In the genomic region with DNA sequence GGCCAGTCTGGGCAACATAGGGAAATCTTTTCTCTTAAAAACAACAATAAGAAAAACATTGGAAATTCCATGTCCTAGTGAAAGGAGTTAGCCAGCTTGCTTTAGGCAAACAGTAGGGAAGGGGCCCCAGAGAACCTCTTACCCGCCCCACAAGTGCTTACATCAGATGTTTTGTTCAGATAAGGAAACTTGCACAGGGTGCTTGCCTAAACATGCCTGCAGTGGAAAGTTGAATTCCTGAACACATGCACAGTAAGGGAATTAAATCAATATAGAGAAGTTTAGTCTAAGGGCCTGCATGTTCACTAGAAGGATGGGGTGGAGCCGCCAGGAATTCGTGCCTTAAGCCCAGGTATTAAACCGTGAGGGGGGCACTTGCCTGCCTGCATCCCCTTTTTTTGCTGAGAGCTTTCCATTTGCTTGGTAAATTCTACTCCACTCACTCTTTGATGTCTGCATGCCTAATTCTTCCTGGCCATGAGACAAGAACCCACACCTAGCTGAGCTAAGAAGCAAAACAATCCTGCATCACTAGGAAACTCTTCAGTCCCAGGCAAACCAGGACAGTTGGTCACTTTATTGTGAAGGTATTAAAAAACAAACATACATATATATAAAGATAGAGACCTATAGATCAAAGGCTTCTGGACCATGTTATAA, we compare ENCODE assay signal across 16 cellular contexts.
"Had no signal": no experiment of that assay in that cellular context is flagged by ENCODE, and none has a peak within 500 bp of the region (broad histone marks: within the 10 kb centered on the region; RNA-seq: fewer than 3 reads in every experiment).

No MANE protein-coding gene starts in this region.

- FAIRE-seq: colon, islet of Langerhans, pancreas had no signal

- H3K36me3 ChIP-seq: gastrocnemius medialis, heart right ventricle, pancreas, sigmoid colon, upper lobe of right lung had no signal

- H3K27me3 ChIP-seq: gastrocnemius medialis, heart right ventricle, sigmoid colon, upper lobe of right lung had no signal

- H3K27ac Mint-ChIP-seq: activated CD8-positive, alpha-beta T cell treated with anti-CD3 and anti-CD28 coated beads for 36 hours; naive thymus-derived CD4-positive, alpha-beta T cell; stimulated activated naive CD8-positive, alpha-beta T cell treated with anti-CD3 and anti-CD28 coated beads, Interleukin-15, amount 100 ng/mL, for 72 hours had no signal

- H3K4me1 ChIP-seq: gastrocnemius medialis, heart right ventricle, pancreas, sigmoid colon, upper lobe of right lung had no signal

- ATAC-seq: activated CD8-positive, alpha-beta T cell treated with anti-CD3 and anti-CD28 coated beads for 36 hours; activated T-cell treated with anti-CD3 and anti-CD28 coated beads, Interleukin-2, amount 50 U/mL, for 4 hours; gastrocnemius medialis; heart right ventricle; mucosa of descending colon; naive thymus-derived CD4-positive, alpha-beta T cell; pancreas; stimulated activated naive CD8-positive, alpha-beta T cell treated with anti-CD3 and anti-CD28 coated beads, Interleukin-15, amount 100 ng/mL, for 72 hours; upper lobe of right lung had no signal

- H3K9me3 Mint-ChIP-seq: activated CD8-positive, alpha-beta T cell treated with anti-CD3 and anti-CD28 coated beads for 36 hours had no signal

- H3K27ac ChIP-seq: gastrocnemius medialis, heart right ventricle, pancreas, sigmoid colon, upper lobe of right lung had no signal

- H3K4me3 Mint-ChIP-seq: activated CD8-positive, alpha-beta T cell treated with anti-CD3 and anti-CD28 coated beads for 36 hours; activated T-cell treated with anti-CD3 and anti-CD28 coated beads, Interleukin-2, amount 50 U/mL, for 4 hours; naive thymus-derived CD4-positive, alpha-beta T cell; stimulated activated naive CD8-positive, alpha-beta T cell treated with anti-CD3 and anti-CD28 coated beads, Interleukin-15, amount 100 ng/mL, for 72 hours had no signal

- DNase-seq: activated CD4-positive, alpha-beta T cell treated with anti-CD3 and anti-CD28 coated beads for 48 hours; activated CD8-positive, alpha-beta T cell treated with anti-CD3 and anti-CD28 coated beads for 36 hours; activated effector memory CD4-positive, alpha-beta T cell treated with Interleukin-2 at 50 U/mL for 16 hours; activated naive CD4-positive, alpha-beta T cell treated with anti-CD3 and anti-CD28 coated beads, Interleukin-2, amount 50 U/mL, for 16 hours; activated T-cell treated with anti-CD3 and anti-CD28 coated beads, Interleukin-2, amount 50 U/mL, for 4 hours; gastrocnemius medialis; heart right ventricle; mucosa of descending colon; naive thymus-derived CD4-positive, alpha-beta T cell; pancreas; sigmoid colon; stimulated activated CD4-positive, alpha-beta T cell treated with anti-CD3 and anti-CD28 coated beads, Interleukin-1b, Interleukin-23, amount 100 ng/mL, for 48 hours; stimulated activated naive CD8-positive, alpha-beta T cell treated with anti-CD3 and anti-CD28 coated beads, Interleukin-15, amount 100 ng/mL, for 72 hours; upper lobe of right lung had no signal

- H3K4me1 Mint-ChIP-seq: naive thymus-derived CD4-positive, alpha-beta T cell had no signal

- H3K36me3 Mint-ChIP-seq: naive thymus-derived CD4-positive, alpha-beta T cell had no signal

- H3K4me3 ChIP-seq: gastrocnemius medialis, heart right ventricle, mucosa of descending colon, pancreas, sigmoid colon, upper lobe of right lung had no signal

- H3K9me3 ChIP-seq: gastrocnemius medialis, mucosa of descending colon, pancreas had no signal
